Comparison of ENCODE assay signal across 20 cellular contexts in the genomic region with DNA sequence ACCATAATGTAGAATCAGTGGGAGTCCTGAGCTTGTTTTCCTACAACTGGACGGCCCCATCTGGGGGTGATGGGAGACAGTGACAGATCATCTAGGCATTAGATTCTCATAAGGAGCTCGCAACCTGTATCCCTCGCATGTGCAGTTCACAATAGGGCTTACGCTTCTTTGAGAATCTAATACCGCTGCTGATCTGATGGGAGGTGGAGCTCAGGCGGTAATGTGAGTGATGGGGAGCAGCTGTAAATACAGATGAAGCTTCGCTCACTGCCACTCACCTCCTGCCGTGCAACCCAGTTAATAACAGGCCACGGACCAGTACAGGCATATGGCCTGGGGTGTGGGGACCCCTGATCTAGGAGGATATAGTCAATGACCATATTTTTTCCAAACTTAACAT. TPM values are rescaled to one million over a fixed set of nuclear protein-coding genes. Genes with fewer than 3 reads are reported as not detected.
A peak's percentile ranks its signal among the peaks of the same experiment; 100 is the strongest.
DNase-seq lines count a peak whose midpoint lies in the region; ATAC-seq, FAIRE-seq and TF ChIP-seq lines count a peak whose summit lies in the region.
"Had no signal": no experiment of that assay in that cellular context is flagged by ENCODE, and none has a peak within 500 bp of the region (broad histone marks: within the 10 kb centered on the region; RNA-seq: fewer than 3 reads in every experiment).

No MANE protein-coding gene starts in this region.

- H3K4me3 Mint-ChIP-seq in T-helper 17 cell = no peak overlapping the region
- H3K4me3 Mint-ChIP-seq in activated T-cell treated with anti-CD3 and anti-CD28 coated beads, Interleukin-2, amount 50 U/mL, for 72 hours = no peak overlapping the region
- H3K4me3 Mint-ChIP-seq: CD14-positive monocyte; CD4-positive, alpha-beta memory T cell; H9 had no signal

- H3K27ac ChIP-seq in spleen = no peak overlapping the region
- H3K27ac ChIP-seq: BLaER1 had no signal

- peaks cover 3% of the 10 kb centered on the region for H3K36me3 Mint-ChIP-seq in T-helper 17 cell (ENCODE audit: low read depth)
- H3K36me3 Mint-ChIP-seq in activated T-cell treated with anti-CD3 and anti-CD28 coated beads, Interleukin-2, amount 50 U/mL, for 72 hours (ENCODE audit: insufficient read depth in 2 of 2) = peaks cover 2 to 7% of the 10 kb centered on the region in 2 donors

- DNase-seq in D721Med (ENCODE audit: insufficient read length, low spot score) (no peak), NCI-H2227 treated with DMSO at 0.1 percent for 48 hours (lab: John Stamatoyannopoulos, UW) (peak; percentile 12), T-helper 17 cell (no peak), retina (peak; percentile 30), DMS153 treated with DMSO at 0.1 percent for 48 hours (lab: John Stamatoyannopoulos, UW; ENCODE audit: unreplicated experiment) (no peak), spleen (no peak), SW 1271 (lab: John Stamatoyannopoulos, UW) (no peak)
- DNase-seq in activated T-cell treated with anti-CD3 and anti-CD28 coated beads, Interleukin-2, amount 50 U/mL, for 72 hours = no peak
- DNase-seq: 8988T; Calu3; CD4-positive, alpha-beta memory T cell; DMS 273 treated with DMSO at 0.1 percent for 48 hours; H9 had no signal

- peak; percentile 53 for FAIRE-seq in D721Med (lab: Jason Lieb, UNC)
- FAIRE-seq: G401.6, GM12891, GM19239, H1, HepG2 had no signal

- 90 to 98% (median 96%) methylated on average over 9 of the region's 9 CpGs for WGBS in spleen, 5 donors

- H3K4me1 ChIP-seq in spleen = peaks cover 0 to 8% (median 0%) of the 10 kb centered on the region in 6 donors

- intact Hi-C loops in spleen (cut with DNase I; ENCODE audit: low total_unique reads) = no loop called here

- no peak for ATAC-seq in T-helper 17 cell
- no peak for ATAC-seq in activated T-cell treated with anti-CD3 and anti-CD28 coated beads, Interleukin-2, amount 50 U/mL, for 72 hours (replicated peaks in 1 of 2)
- ATAC-seq: HepG2 had no signal

- no peaks in the 10 kb centered on the region for H3K9me3 Mint-ChIP-seq in activated T-cell treated with anti-CD3 and anti-CD28 coated beads, Interleukin-2, amount 50 U/mL, for 72 hours
- H3K9me3 Mint-ChIP-seq: CD14-positive monocyte; CD4-positive, alpha-beta memory T cell; H9 had no signal

- peaks cover 0 to 98% (median 29%) of the 10 kb centered on the region in 6 donors for H3K36me3 ChIP-seq in spleen

- no peak for TF ChIP-seq CTCF in D721Med (IDR thresholded peaks at IDR 0.05; ENCODE audit: insufficient read depth, missing control alignments)
- no peak for TF ChIP-seq CTCF in spleen (IDR thresholded peaks at IDR 0.05 in 8 of 11, conservative IDR thresholded peaks at IDR 0.05 in 3 of 11)

- peak overlapping the region; percentile 29 for H3K27ac Mint-ChIP-seq in T-helper 17 cell
- no peak overlapping the region for H3K27ac Mint-ChIP-seq in activated T-cell treated with anti-CD3 and anti-CD28 coated beads, Interleukin-2, amount 50 U/mL, for 72 hours
- H3K27ac Mint-ChIP-seq: CD14-positive monocyte; CD4-positive, alpha-beta memory T cell; H9 had no signal

- H3K9me3 ChIP-seq in T-helper 17 cell (ENCODE audit: control insufficient read depth, low read length, poor library complexity, severe bottlenecking) (no peaks in the 10 kb centered on the region), spleen (no peaks in the 10 kb centered on the region)
- H3K9me3 ChIP-seq: BLaER1 had no signal

- no peak for TF ChIP-seq POLR2A in spleen (IDR thresholded peaks at IDR 0.05)

- H3K4me3 ChIP-seq in spleen = no peak overlapping the region
- H3K4me3 ChIP-seq: BLaER1 had no signal

- no peaks in the 10 kb centered on the region for H3K27me3 Mint-ChIP-seq in T-helper 17 cell
- no peaks in the 10 kb centered on the region for H3K27me3 Mint-ChIP-seq in activated T-cell treated with anti-CD3 and anti-CD28 coated beads, Interleukin-2, amount 50 U/mL, for 72 hours (ENCODE audit: low read depth)
- H3K27me3 Mint-ChIP-seq: CD4-positive, alpha-beta memory T cell had no signal

- no peaks in the 10 kb centered on the region for H3K4me1 Mint-ChIP-seq in T-helper 17 cell
- H3K4me1 Mint-ChIP-seq in activated T-cell treated with anti-CD3 and anti-CD28 coated beads, Interleukin-2, amount 50 U/mL, for 72 hours (ENCODE audit: low read depth) = no peaks in the 10 kb centered on the region
- H3K4me1 Mint-ChIP-seq: H9 had no signal

- no peaks in the 10 kb centered on the region for H3K27me3 ChIP-seq in spleen (replicated peaks in 1 of 7)
- H3K27me3 ChIP-seq: BLaER1 had no signal

RNA-seq across cellular contexts. Expression of a gene that starts 38.8 kb away (rescaled TPM):
- total RNA-seq in T-helper 17 cell (10 to 100 TPM; 20.2 to 23.0 TPM), spleen (10 to 100 TPM; 19.4 to 30.9 (median 29.3) TPM)
- 10 to 100 TPM; 23.8 to 26.9 TPM for total RNA-seq in activated T-cell treated with anti-CD3 and anti-CD28 coated beads, Interleukin-2, amount 50 U/mL, for 72 hours
- 10 to 100 TPM in 2 of 3 donors, 1 to 10 TPM in 1; 10.0 to 13.7 (median 10.3) TPM for polyA plus RNA-seq in spleen

RNA-seq across cellular contexts. Expression of a gene that starts 50.8 kb away (rescaled TPM):
- 100 to 1,000 TPM; 104 to 119 TPM for total RNA-seq in T-helper 17 cell
- 100 to 1,000 TPM in 1 of 2 donors, 10 to 100 TPM in 1; 98.9 to 145 TPM for total RNA-seq in activated T-cell treated with anti-CD3 and anti-CD28 coated beads, Interleukin-2, amount 50 U/mL, for 72 hours
- 10 to 100 TPM; 50.5 to 78.6 (median 67.0) TPM for total RNA-seq in spleen
- 100 to 1,000 TPM in 1 of 3 donors, 10 to 100 TPM in 2; 85.9 to 117 (median 85.9) TPM for polyA plus RNA-seq in spleen

Comparison
In these comparisons a context has a peak if more than half of its experiments do, and no peak if none do; other contexts are left out.
1. DNase-seq: peak in NCI-H2227 treated with DMSO at 0.1 percent for 48 hours (single experiment) and retina (single experiment); none in D721Med (single experiment), T-helper 17 cell (0 of 3), DMS153 treated with DMSO at 0.1 percent for 48 hours (single experiment), activated T-cell treated with anti-CD3 and anti-CD28 coated beads, Interleukin-2, amount 50 U/mL, for 72 hours (0 of 2), spleen (single experiment) and SW 1271 (0 of 2).